ENCODE assay signal across 9 cellular contexts in the genomic region with DNA sequence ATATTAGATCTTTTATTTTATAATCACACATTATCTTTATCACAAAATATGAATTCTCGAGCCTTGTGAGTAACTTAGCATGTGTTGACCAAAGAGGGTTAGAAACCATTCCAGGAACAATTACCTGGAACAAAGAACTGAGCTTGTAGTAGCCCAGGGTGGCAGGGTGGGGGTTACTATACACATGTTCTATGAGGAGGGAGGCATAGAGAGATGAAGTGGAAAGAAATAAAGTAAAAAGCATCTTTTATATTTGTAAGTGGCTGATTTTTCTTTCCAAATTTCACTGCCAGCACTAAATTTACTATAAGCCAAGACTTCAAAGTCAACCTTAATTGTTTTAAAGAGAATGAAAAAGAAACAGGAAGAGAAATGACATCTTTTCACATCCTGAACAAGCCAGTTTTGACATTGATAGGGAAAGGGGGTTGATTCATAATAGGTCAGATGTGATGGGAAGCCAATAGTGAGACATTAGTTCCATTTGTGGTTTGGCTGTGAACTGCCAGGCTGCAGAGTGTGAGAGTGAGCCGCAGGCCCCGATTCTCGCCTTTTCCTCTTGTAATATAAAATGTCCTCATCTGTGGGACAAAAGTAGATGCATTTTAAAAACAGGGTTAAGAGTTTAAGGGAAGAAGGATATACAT. TPM values are rescaled to one million over a fixed set of nuclear protein-coding genes. Genes with fewer than 3 reads are reported as not detected.
DNase-seq lines count a peak whose midpoint lies in the region; ATAC-seq, FAIRE-seq and TF ChIP-seq lines count a peak whose summit lies in the region.
"Had no signal": no experiment of that assay in that cellular context is flagged by ENCODE, and none has a peak within 500 bp of the region (broad histone marks: within the 10 kb centered on the region; RNA-seq: fewer than 3 reads in every experiment).

No MANE protein-coding gene starts in this region.

- FAIRE-seq in HepG2 (lab: Jason Lieb, UNC) (no peak), pancreas (lab: Jason Lieb, UNC) (no peak)
- FAIRE-seq: colon had no signal

- intact Hi-C loops in activated B cell treated with CpG ODN at 0.5 μM for 24 hours (cut with micrococcal nuclease), result loop anchor here (1.0 kb wide), 1 partner anchor 14 kb away; no protein-coding TSS in a partner anchor
- intact Hi-C loops in HepG2 (cut with micrococcal nuclease; ENCODE audit: unreplicated experiment), result no loop called here
- intact Hi-C loops in pancreas (cut with DNase I), result no loop called here

- H3K27me3 Mint-ChIP-seq in activated B cell treated with CpG ODN at 0.5 μM for 24 hours, result no peaks in the 10 kb centered on the region
- peaks cover 0 to 4% (median 0%) of the 10 kb centered on the region in 3 donors for H3K27me3 Mint-ChIP-seq in naive B cell

- H4K20me1 ChIP-seq in HepG2 (ENCODE audit: insufficient read depth, low read length), result no peaks in the 10 kb centered on the region

- H3K4me2 ChIP-seq in HepG2 (ENCODE audit: low read depth, low read length), result no peak overlapping the region

- H3K9ac ChIP-seq in HepG2 (ENCODE audit: insufficient read depth, low read depth, low read length), result no peak overlapping the region

- TF ChIP-seq CTCF in activated B cell treated with CpG ODN at 0.5 μM for 24 hours (IDR thresholded peaks at IDR 0.05) (no peak), HepG2 (CRISPR knock-in tag; IDR thresholded peaks at IDR 0.05) (no peak), pancreas (IDR thresholded peaks at IDR 0.05) (no peak)

- no peak for TF ChIP-seq EP300 in HepG2 (IDR thresholded peaks at IDR 0.05; ENCODE audit: low read depth in 2 of 2, low read length in 2 of 2)
- no peak for TF ChIP-seq EP300 in HepG2 (CRISPR knock-in tag; IDR thresholded peaks at IDR 0.05; ENCODE audit: borderline replicate concordance)

- H3K9me3 ChIP-seq in HepG2 (ENCODE audit: low read length) (no peaks in the 10 kb centered on the region), pancreas (no peaks in the 10 kb centered on the region)

- H3K4me1 ChIP-seq in HepG2 (ENCODE audit: insufficient read depth, low read length) (no peaks in the 10 kb centered on the region), pancreas (no peaks in the 10 kb centered on the region)

- H3K4me1 Mint-ChIP-seq in activated B cell treated with CpG ODN at 0.5 μM for 24 hours (peaks cover 14% of the 10 kb centered on the region), naive B cell (peaks cover 12 to 19% (median 13%) of the 10 kb centered on the region in 3 donors)

- in situ Hi-C loops in HepG2 (cut with HindIII; ENCODE audit: extremely low pct_ligation_motif_present, low pct_unique_long_range_greater_than_20kb), result no loop called here

- no peaks in the 10 kb centered on the region for H3K79me2 ChIP-seq in HepG2 (ENCODE audit: insufficient read depth, low read length)

- peak; percentile 94 for ATAC-seq in GM18520 (IDR thresholded peaks at IDR 0.05; ENCODE audit: unreplicated experiment)
- ATAC-seq in HG02973 (IDR thresholded peaks at IDR 0.05; ENCODE audit: unreplicated experiment), result peak; percentile 85
- peak; percentile 62 for ATAC-seq in activated B cell treated with CpG ODN at 0.5 μM for 24 hours (ENCODE audit: low read depth)
- ATAC-seq in naive B cell (ENCODE audit: low read depth in 2 of 2), result peak; percentile 49 to 56
- no peak for ATAC-seq in HepG2
- ATAC-seq in pancreas, result no peak

- no peak for TF ChIP-seq POLR2A in HepG2 (IDR thresholded peaks at IDR 0.05; ENCODE audit: insufficient read depth in 1 of 2, low read depth in 2 of 2, low read length in 2 of 2)

- H3K27ac Mint-ChIP-seq in activated B cell treated with CpG ODN at 0.5 μM for 24 hours (peak overlapping the region; percentile 38), naive B cell (peak overlapping the region in 5 of 6 donors; percentile 8 to 61 (median 21))

- H3K36me3 Mint-ChIP-seq in activated B cell treated with CpG ODN at 0.5 μM for 24 hours (ENCODE audit: low read depth) (no peaks in the 10 kb centered on the region), naive B cell (no peaks in the 10 kb centered on the region)

- no TSS peak for BruUV-seq in HepG2 (replicated peaks; lab: Mats Ljungman, UMichigan)

- H2AFZ ChIP-seq in HepG2 (ENCODE audit: low read length), result no peak overlapping the region

- H3K4me3 ChIP-seq in HepG2 (replicated peaks in 1 of 3; ENCODE audit: insufficient read depth in 1 of 3, low read depth in 2 of 3, low read length in 3 of 3) (no peak overlapping the region), pancreas (no peak overlapping the region)

- no peak for TF ChIP-seq RAD21 in HepG2 (CRISPR knock-in tag; IDR thresholded peaks at IDR 0.05)

- H3K9me3 Mint-ChIP-seq in activated B cell treated with CpG ODN at 0.5 μM for 24 hours (no peaks in the 10 kb centered on the region), naive B cell (no peaks in the 10 kb centered on the region)

- no peak overlapping the region for H3K27ac ChIP-seq in HepG2 (ENCODE audit: extremely low read length, insufficient read depth, low read length)
- no peak overlapping the region for H3K27ac ChIP-seq in pancreas

- WGBS in HepG2 (ENCODE audit: low lambda C conversion rate), result 39% methylated on average over 4 of the region's 4 CpGs
- WGBS in pancreas, 2 donors, result 77 to 87% methylated on average over 4 of the region's 4 CpGs

- H3K27me3 ChIP-seq in HepG2 (ENCODE audit: control insufficient read depth in 1 of 2, insufficient read depth in 2 of 2, low read length in 2 of 2), result no peaks in the 10 kb centered on the region
- no peaks in the 10 kb centered on the region for H3K27me3 ChIP-seq in pancreas

- H3K36me3 ChIP-seq in HepG2 (replicated peaks in 1 of 2; ENCODE audit: control insufficient read depth in 1 of 2, insufficient read depth in 2 of 2, low read length in 2 of 2) (no peaks in the 10 kb centered on the region), pancreas (no peaks in the 10 kb centered on the region)

- CTCF ChIA-PET in activated B cell treated with CpG ODN at 0.5 μM for 24 hours (lab: Charles Lee) (no interaction called here), HepG2 (lab: Yijun Ruan, JAX; ENCODE audit: low intra/inter-chr PET ratio, low total read pairs) (no interaction called here)

- POLR2A ChIA-PET in activated B cell treated with CpG ODN at 0.5 μM for 24 hours (lab: Charles Lee), result interaction anchor here (1.5 kb wide), 1 partner anchor 74 kb away, joined by 5 read pairs; a partner anchor contains a TSS
- POLR2A ChIA-PET in HepG2 (lab: Yijun Ruan, JAX), result no interaction called here

- H3K4me3 Mint-ChIP-seq in activated B cell treated with CpG ODN at 0.5 μM for 24 hours, result no peak overlapping the region
- peak overlapping the region in 7 of 8 donors; percentile 46 to 85 (median 66) for H3K4me3 Mint-ChIP-seq in naive B cell

- DNase-seq in activated B cell treated with CpG ODN at 0.5 μM for 24 hours (no peak), naive B cell (no peak), dedifferentiated amniotic fluid mesenchymal stem cell (ENCODE audit: extremely low spot score) (no peak), HepG2 (ENCODE audit: low spot score) (no peak), pancreas (no peak)
- DNase-seq in effector CD8-positive, alpha-beta T cell (lab: John Stamatoyannopoulos, UW), result no peak

TF ChIP-seq in HepG2, 621 proteins besides CTCF, POLR2A, EP300 and RAD21 (continues in another document):
- no peak for TF ChIP-seq SRY (CRISPR knock-in tag; IDR thresholded peaks at IDR 0.05)
- TF ChIP-seq, protein P1, sequence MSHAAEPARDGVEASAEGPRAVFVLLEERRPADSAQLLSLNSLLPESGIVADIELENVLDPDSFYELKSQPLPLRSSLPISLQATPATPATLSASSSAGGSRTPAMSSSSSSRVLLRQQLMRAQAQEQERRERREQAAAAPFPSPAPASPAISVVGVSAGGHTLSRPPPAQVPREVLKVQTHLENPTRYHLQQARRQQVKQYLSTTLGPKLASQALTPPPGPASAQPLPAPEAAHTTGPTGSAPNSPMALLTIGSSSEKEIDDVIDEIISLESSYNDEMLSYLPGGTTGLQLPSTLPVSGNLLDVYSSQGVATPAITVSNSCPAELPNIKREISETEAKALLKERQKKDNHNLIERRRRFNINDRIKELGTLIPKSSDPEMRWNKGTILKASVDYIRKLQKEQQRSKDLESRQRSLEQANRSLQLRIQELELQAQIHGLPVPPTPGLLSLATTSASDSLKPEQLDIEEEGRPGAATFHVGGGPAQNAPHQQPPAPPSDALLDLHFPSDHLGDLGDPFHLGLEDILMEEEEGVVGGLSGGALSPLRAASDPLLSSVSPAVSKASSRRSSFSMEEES (CRISPR knock-in tag; IDR thresholded peaks at IDR 0.05), result no peak
- no peak for TF ChIP-seq HMG20A (CRISPR knock-in tag; IDR thresholded peaks at IDR 0.05; ENCODE audit: borderline replicate concordance)
- TF ChIP-seq SP2 (CRISPR knock-in tag; IDR thresholded peaks at IDR 0.05), result no peak

RNA-seq across cellular contexts. Expression of a gene that starts 52.7 kb away (rescaled TPM):
- total RNA-seq in activated B cell treated with CpG ODN at 0.5 μM for 24 hours, result 2.8 and 3.2 TPM in 2 replicates
- under 1 TPM in 4 of 6 donors, not detected in 2; 0.13 to 0.39 (median 0.26) TPM for polyA plus RNA-seq in naive B cell (ENCODE audit: low read depth in 6 of 6)
- 0.20 and 0.44 TPM in 2 replicates for total RNA-seq in HepG2 (2016; rRNA removed; fragmentation: Illumina TruSeq; extraction: Trizol)
- 0.44 TPM in 1 of 2 replicates, not detected in the other for total RNA-seq in HepG2 (2016; cell fraction: cytosol; rRNA removed; fragmentation: Illumina TruSeq; extraction: Trizol; ENCODE audit: low read depth)
- total RNA-seq in HepG2 (2016; cell fraction: insoluble cytoplasmic fraction; rRNA removed; fragmentation: Illumina TruSeq; extraction: Trizol), result 0.15 TPM in 2 replicates
- 0.09 TPM in 1 of 2 replicates, not detected in the other for total RNA-seq in HepG2 (2016; cell fraction: membrane; rRNA removed; fragmentation: Illumina TruSeq; extraction: Trizol)
- total RNA-seq in HepG2 (2016; cell fraction: nucleus; rRNA removed; fragmentation: Illumina TruSeq; extraction: Trizol), result 0.31 and 0.40 TPM in 2 replicates
- 0.04 TPM in 1 of 2 replicates, not detected in the other for polyA plus RNA-seq in HepG2 (2011; rRNA removed)
- polyA plus RNA-seq in HepG2 (2011; cell fraction: cytosol; rRNA removed), result 0.03 TPM in 1 of 2 replicates, not detected in the other
- not detected in 2 replicates for polyA plus RNA-seq in HepG2 (2011; cell fraction: nucleus; rRNA removed)
- 0.11 TPM in 1 of 2 replicates, not detected in the other for polyA plus RNA-seq in HepG2 (2012)
- polyA plus RNA-seq in HepG2 (2016; cell fraction: cytosol; fragmentation: Illumina TruSeq; extraction: Trizol; ENCODE audit: low read depth), result 0.07 TPM in 1 of 2 replicates, not detected in the other
- 0.15 and 0.20 TPM in 2 replicates for polyA plus RNA-seq in HepG2 (2016; cell fraction: insoluble cytoplasmic fraction; fragmentation: Illumina TruSeq; extraction: Trizol; ENCODE audit: low read depth)
- polyA plus RNA-seq in HepG2 (2016; cell fraction: membrane; fragmentation: Illumina TruSeq; extraction: Trizol; ENCODE audit: low read depth), result 0.08 TPM in 1 of 2 replicates, not detected in the other
- polyA plus RNA-seq in HepG2 (2016; cell fraction: nucleus; fragmentation: Illumina TruSeq; extraction: Trizol; ENCODE audit: insufficient read depth, low read depth), result 0.25 and 0.31 TPM in 2 replicates
- 2.4 TPM in 1 of 2 replicates, not detected in the other for polyA minus RNA-seq in HepG2 (2011; rRNA and poly(A)+ RNA removed; ENCODE audit: low replicate concordance)
- polyA minus RNA-seq in HepG2 (2011; cell fraction: cytosol; rRNA and poly(A)+ RNA removed), result not detected in 2 replicates
- polyA minus RNA-seq in HepG2 (2011; cell fraction: nucleus; rRNA and poly(A)+ RNA removed), result not detected in 2 replicates
- total RNA-seq in pancreas, result under 1 TPM in 4 of 6 donors, not detected in 2; 0.15 to 0.37 (median 0.26) TPM
- under 1 TPM in 1 of 2 donors, not detected in 1; 0.07 TPM for polyA plus RNA-seq in pancreas

Comparison
In these comparisons a context has a peak if more than half of its experiments do, and no peak if none do; other contexts are left out.
1. ATAC-seq: peak in GM18520 (single experiment), HG02973 (single experiment), activated B cell treated with CpG ODN at 0.5 μM for 24 hours (single experiment) and naive B cell (2 of 2); none in HepG2 (single experiment) and pancreas (0 of 4).